23 cellular contexts compared by ENCODE assay signal in genomic region chr9:4748612-4749011, GRCh38.
"Had no signal": no experiment of that assay in that cellular context is flagged by ENCODE, and none has a peak within 500 bp of the region (broad histone marks: within the 10 kb centered on the region; RNA-seq: fewer than 3 reads in every experiment).

No MANE protein-coding gene starts in this region.

- H3K9me3 ChIP-seq: breast epithelium, colonic mucosa, esophagus muscularis mucosa, heart right ventricle, right lobe of liver, testis, uterus had no signal

- FAIRE-seq: astrocyte, keratinocyte, small intestine had no signal

- ATAC-seq: left colon; right lobe of liver; stimulated activated memory B cell treated with anti-CD40 and anti-IgM and Interleukin-4, amounts not matched to agents 10 μg/mL and 1 μg/mL and 100 μg/mL, for 72 hours had no signal

- H3K27me3 ChIP-seq: breast epithelium, colonic mucosa, dorsolateral prefrontal cortex, esophagus muscularis mucosa, heart right ventricle, right lobe of liver, testis, uterus had no signal

- H3K36me3 ChIP-seq: breast epithelium, colonic mucosa, esophagus muscularis mucosa, heart right ventricle, right lobe of liver, uterus had no signal

- H3K4me1 ChIP-seq: breast epithelium, colonic mucosa, right lobe of liver, testis, uterus had no signal

- DNase-seq: activated CD4-positive, alpha-beta memory T cell treated with anti-CD3 and anti-CD28 coated beads, Interleukin-2, amount 10 ng/mL, durations not matched to agents 7 days and 5 days; activated CD4-positive, alpha-beta T cell treated with anti-CD3 and anti-CD28 coated beads, Interleukin-2, amount 10 ng/mL, durations not matched to agents 24 days and 14 days; activated CD4-positive, CD25-positive, alpha-beta regulatory T cell; activated effector memory CD4-positive, alpha-beta T cell treated with Interleukin-2 at 50 U/mL for 16 hours; activated naive CD4-positive, alpha-beta T cell treated with anti-CD3 and anti-CD28 coated beads, Interleukin-2, amount 50 U/mL, for 16 hours; activated T-cell treated with anti-CD3 and anti-CD28 coated beads, Interleukin-2, amount 50 U/mL, for 72 hours; colonic mucosa; dorsolateral prefrontal cortex; heart right ventricle; left colon; nucleus accumbens; right lobe of liver; small intestine; stimulated activated CD4-positive, alpha-beta T cell treated with anti-CD3 and anti-CD28 coated beads, Interleukin-2, amount 100 ng/mL, for 24 hours; T1000; testis; trophoblast cell; uterus had no signal

- H3K27ac ChIP-seq: breast epithelium, colonic mucosa, dorsolateral prefrontal cortex, esophagus muscularis mucosa, heart right ventricle, right lobe of liver, testis, uterus had no signal

- H3K4me3 ChIP-seq: breast epithelium, colonic mucosa, dorsolateral prefrontal cortex, esophagus muscularis mucosa, heart right ventricle, right lobe of liver, testis, uterus had no signal
